In genomic region chr14:40601063-40601462, GRCh38 we compare ENCODE assay signal across 31 cellular contexts.
DNase-seq lines count a peak whose midpoint lies in the region; TF ChIP-seq lines count a peak whose summit lies in the region.
"Had no signal": no experiment of that assay in that cellular context is flagged by ENCODE, and none has a peak within 500 bp of the region (broad histone marks: within the 10 kb centered on the region; RNA-seq: fewer than 3 reads in every experiment).

No MANE protein-coding gene starts in this region.

- H2AFZ ChIP-seq in SU-DHL-6 (ENCODE audit: low read depth, low read length, severe bottlenecking) (peak overlapping the region; percentile 68), neural cell (ENCODE audit: low read depth, low read length) (no peak overlapping the region)

- no peak overlapping the region for H3K4me3 ChIP-seq in SU-DHL-6 (ENCODE audit: insufficient read depth, low read length, poor library complexity, severe bottlenecking)
- H3K4me3 ChIP-seq in neural cell (ENCODE audit: low read length): no peak overlapping the region
- H3K4me3 ChIP-seq: A549; BLaER1; BLaER1 treated with 17β-estradiol and CSF1 and Interleukin-3, amounts not matched to agents 10 nM and 100 nM had no signal

- no peak for DNase-seq in MCF 10A (ENCODE audit: unreplicated experiment)
- no peak for DNase-seq in activated CD4-positive, CD25-positive, alpha-beta regulatory T cell (lab: John Stamatoyannopoulos, UW)
- DNase-seq: 8988T; ACHN; AML-193; BE2C; C1 segment of cervical spinal cord; Caco-2; Calu3; CD4-positive, alpha-beta memory T cell; CD4-positive, alpha-beta T cell; CD4-positive, CD25-positive, alpha-beta regulatory T cell; CD8-positive, alpha-beta memory T cell; CD8-positive, alpha-beta T cell; COR-L47; DMS 273 treated with DMSO at 0.1 percent for 48 hours; DMS153; DMS53; DMS79; DMS79 treated with DMSO at 0.1 percent for 48 hours; DND-41; EL had no signal

- POLR2A ChIA-PET in MCF 10A (lab: Yijun Ruan, JAX): no interaction called here

- no peaks in the 10 kb centered on the region for H3K27me3 ChIP-seq in SU-DHL-6 (ENCODE audit: low read length)
- H3K27me3 ChIP-seq in neural cell (ENCODE audit: insufficient read depth, low read depth, low read length): no peaks in the 10 kb centered on the region
- H3K27me3 ChIP-seq: BE2C; BLaER1; BLaER1 treated with 17β-estradiol and CSF1 and Interleukin-3, amounts not matched to agents 10 nM and 100 nM had no signal

- H4K20me1 ChIP-seq in SU-DHL-6 (ENCODE audit: low read depth, low read length) (no peaks in the 10 kb centered on the region), neural cell (ENCODE audit: insufficient read depth) (no peaks in the 10 kb centered on the region)
- H4K20me1 ChIP-seq: BLaER1; BLaER1 treated with 17β-estradiol and CSF1 and Interleukin-3, amounts not matched to agents 10 nM and 100 nM had no signal

- H3F3A ChIP-seq in SU-DHL-6 (ENCODE audit: insufficient read depth): no peaks in the 10 kb centered on the region
- peaks cover 3% of the 10 kb centered on the region for H3F3A ChIP-seq in neural cell (ENCODE audit: insufficient read depth, low read length, poor library complexity, severe bottlenecking)

- TF ChIP-seq CTCF in SU-DHL-6 (IDR thresholded peaks at IDR 0.05; ENCODE audit: insufficient read depth, low read length, poor library complexity, severe bottlenecking): no peak
- no peak for TF ChIP-seq CTCF in neural cell (IDR thresholded peaks at IDR 0.05; ENCODE audit: poor library complexity, severe bottlenecking)
- no peak for TF ChIP-seq CTCF in MCF 10A (IDR thresholded peaks at IDR 0.05; ENCODE audit: unreplicated experiment)

- CTCF ChIA-PET in MCF 10A (lab: Yijun Ruan, JAX): no interaction called here

- peak; percentile 53 for TF ChIP-seq EP300 in neural cell (conservative IDR thresholded peaks at IDR 0.05; ENCODE audit: poor library complexity, severe bottlenecking)

- H3K36me3 ChIP-seq in SU-DHL-6 (ENCODE audit: low read length) (no peaks in the 10 kb centered on the region), neural cell (ENCODE audit: insufficient read depth, low read length) (no peaks in the 10 kb centered on the region)
- H3K36me3 ChIP-seq: BE2C; BLaER1; BLaER1 treated with 17β-estradiol and CSF1 and Interleukin-3, amounts not matched to agents 10 nM and 100 nM had no signal

- H3K9me3 Mint-ChIP-seq in MCF 10A (ENCODE audit: unreplicated experiment): no peaks in the 10 kb centered on the region
- H3K9me3 Mint-ChIP-seq: CD4-positive, alpha-beta T cell had no signal

- no peak overlapping the region for H3K4me3 Mint-ChIP-seq in MCF 10A (ENCODE audit: unreplicated experiment)
- H3K4me3 Mint-ChIP-seq: B cell; CD14-positive monocyte; CD4-positive, alpha-beta memory T cell; CD4-positive, alpha-beta T cell; CD4-positive, CD25-positive, alpha-beta regulatory T cell; CD8-positive, alpha-beta memory T cell; CD8-positive, alpha-beta T cell had no signal

- no peak overlapping the region for H3K9ac ChIP-seq in SU-DHL-6 (ENCODE audit: low read length)
- H3K9ac ChIP-seq in neural cell (ENCODE audit: low read length): no peak overlapping the region
- H3K9ac ChIP-seq: BLaER1; BLaER1 treated with 17β-estradiol and CSF1 and Interleukin-3, amounts not matched to agents 10 nM and 100 nM had no signal

- H3K27ac ChIP-seq in SU-DHL-6 (ENCODE audit: low read depth, low read length) (no peak overlapping the region), neural cell (ENCODE audit: low read length) (no peak overlapping the region)
- H3K27ac ChIP-seq: 22Rv1; A549; BLaER1; BLaER1 treated with 17β-estradiol and CSF1 and Interleukin-3, amounts not matched to agents 10 nM and 100 nM; C4-2B had no signal

- no peak overlapping the region for H3K27ac Mint-ChIP-seq in MCF 10A (ENCODE audit: low read depth, unreplicated experiment)
- H3K27ac Mint-ChIP-seq: B cell; CD14-positive monocyte; CD4-positive, alpha-beta memory T cell; CD4-positive, alpha-beta T cell; CD4-positive, CD25-positive, alpha-beta regulatory T cell; CD8-positive, alpha-beta memory T cell; CD8-positive, alpha-beta T cell had no signal

- H3K9me3 ChIP-seq in SU-DHL-6 (ENCODE audit: insufficient read depth, low read length) (no peaks in the 10 kb centered on the region), neural cell (ENCODE audit: low read length) (no peaks in the 10 kb centered on the region)
- H3K9me3 ChIP-seq: A549; BE2C; BLaER1; BLaER1 treated with 17β-estradiol and CSF1 and Interleukin-3, amounts not matched to agents 10 nM and 100 nM; Caco-2 had no signal

- peaks cover 48% of the 10 kb centered on the region for H3K27me3 Mint-ChIP-seq in MCF 10A (ENCODE audit: insufficient read depth, unreplicated experiment)
- H3K27me3 Mint-ChIP-seq: B cell; CD4-positive, alpha-beta memory T cell; CD4-positive, alpha-beta T cell; CD4-positive, CD25-positive, alpha-beta regulatory T cell; CD8-positive, alpha-beta memory T cell had no signal

- BruUV-seq in MCF 10A (replicated peaks; lab: Mats Ljungman, UMichigan): no TSS peak

- H3K79me2 ChIP-seq in SU-DHL-6 (ENCODE audit: insufficient read depth, low read length): no peaks in the 10 kb centered on the region
- no peaks in the 10 kb centered on the region for H3K79me2 ChIP-seq in neural cell (replicated peaks; ENCODE audit: insufficient read depth, low read length)

- no peak overlapping the region for H3K4me2 ChIP-seq in SU-DHL-6 (ENCODE audit: low read depth, low read length, poor library complexity, severe bottlenecking)
- no peak overlapping the region for H3K4me2 ChIP-seq in neural cell (ENCODE audit: low read length)
- H3K4me2 ChIP-seq: A549; BLaER1; BLaER1 treated with 17β-estradiol and CSF1 and Interleukin-3, amounts not matched to agents 10 nM and 100 nM had no signal

- intact Hi-C loops in MCF 10A (cut with micrococcal nuclease): no loop called here

- no peak for TF ChIP-seq RAD21 in neural cell (conservative IDR thresholded peaks at IDR 0.05)

- no peaks in the 10 kb centered on the region for H3K4me1 Mint-ChIP-seq in MCF 10A (ENCODE audit: insufficient read depth, unreplicated experiment)
- H3K4me1 Mint-ChIP-seq: B cell; CD14-positive monocyte; CD4-positive, alpha-beta memory T cell; CD4-positive, CD25-positive, alpha-beta regulatory T cell; CD8-positive, alpha-beta memory T cell had no signal

- H3K36me3 Mint-ChIP-seq in MCF 10A (ENCODE audit: insufficient read depth, unreplicated experiment): no peaks in the 10 kb centered on the region
- H3K36me3 Mint-ChIP-seq: CD14-positive monocyte; CD4-positive, alpha-beta memory T cell; CD4-positive, CD25-positive, alpha-beta regulatory T cell; CD8-positive, alpha-beta memory T cell; CD8-positive, alpha-beta T cell had no signal

- H3K9me2 ChIP-seq in SU-DHL-6 (replicated peaks; ENCODE audit: insufficient read depth, low read length) (no peaks in the 10 kb centered on the region), neural cell (ENCODE audit: insufficient read depth, low read length) (no peaks in the 10 kb centered on the region)

TF ChIP-seq in neural cell, 6 proteins besides CTCF, POLR2A, EP300 and RAD21:
- TF ChIP-seq EZH2 (IDR thresholded peaks at IDR 0.05; ENCODE audit: borderline replicate concordance, insufficient read depth, low read length, poor library complexity, severe bottlenecking) (no peak), POLR2AphosphoS5 (IDR thresholded peaks at IDR 0.05) (peak; percentile 59)
